Comparison of ENCODE assay signal across 18 cellular contexts in the genomic region with DNA sequence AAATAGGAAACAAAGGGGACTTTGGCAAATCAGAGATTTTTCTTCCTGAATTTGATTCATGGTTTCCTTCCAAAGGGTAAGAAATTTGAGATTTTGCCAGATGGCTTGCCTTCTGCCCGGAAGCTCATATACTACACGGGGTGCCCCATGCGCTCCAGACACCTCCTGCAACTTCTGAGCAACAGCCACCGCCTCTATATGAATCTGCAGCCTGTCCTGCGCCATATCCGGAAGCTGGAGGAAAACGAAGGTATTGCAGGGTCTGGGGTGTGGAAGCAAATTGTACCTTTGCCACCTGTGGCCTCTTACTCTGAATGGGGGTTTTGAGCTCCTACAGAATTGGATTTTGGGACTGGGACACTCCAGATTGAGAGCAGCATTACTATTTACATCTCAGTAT.
DNase-seq lines count a peak whose midpoint lies in the region; ATAC-seq and TF ChIP-seq lines count a peak whose summit lies in the region.
"Had no signal": no experiment of that assay in that cellular context is flagged by ENCODE, and none has a peak within 500 bp of the region (broad histone marks: within the 10 kb centered on the region; RNA-seq: fewer than 3 reads in every experiment).

No MANE protein-coding gene starts in this region.

- TF ChIP-seq CTCF in IMR-90 (conservative IDR thresholded peaks at IDR 0.05; ENCODE audit: low read depth, low read length) (no peak), sigmoid colon (IDR thresholded peaks at IDR 0.05) (no peak)

- H2AFZ ChIP-seq in IMR-90 (replicated peaks; ENCODE audit: low read length, poor library complexity) (no peak overlapping the region), trophoblast cell (ENCODE audit: insufficient read depth, low read length, poor library complexity) (no peak overlapping the region)

- H2BK120ac ChIP-seq in IMR-90 (ENCODE audit: low read depth, low read length) = no peak overlapping the region
- H2BK120ac ChIP-seq in trophoblast cell (ENCODE audit: insufficient read depth, low read length, poor library complexity) = peak overlapping the region; percentile 1

- in situ Hi-C loops in IMR-90 (cut with MboI; ENCODE audit: low sequenced_read_pairs) = no loop called here

- H3K56ac ChIP-seq in IMR-90 (ENCODE audit: extremely low read depth, insufficient read depth, low read length) = no peak overlapping the region

- H3K27ac ChIP-seq in IMR-90 (ENCODE audit: insufficient read depth, low read length) = no peak overlapping the region
- H3K27ac ChIP-seq in trophoblast cell (ENCODE audit: low read depth, low read length) = no peak overlapping the region
- H3K27ac ChIP-seq in sigmoid colon = no peak overlapping the region
- H3K27ac ChIP-seq: C4-2B, KMS-11 had no signal

- POLR2A ChIA-PET in IMR-90 (lab: Charles Lee; ENCODE audit: unreplicated experiment) = no interaction called here

- H3K18ac ChIP-seq in IMR-90 (ENCODE audit: low read depth, low read length) (no peak overlapping the region), trophoblast cell (ENCODE audit: low read length) (peak overlapping the region; percentile 78)

- H4K91ac ChIP-seq in IMR-90 (ENCODE audit: insufficient read depth, low read depth, low read length) = no peak overlapping the region
- H4K91ac ChIP-seq in trophoblast cell (ENCODE audit: low read depth, low read length) = no peak overlapping the region

- H3K4ac ChIP-seq in IMR-90 (ENCODE audit: low read depth, low read length) = no peak overlapping the region
- no peak overlapping the region for H3K4ac ChIP-seq in trophoblast cell (ENCODE audit: low read depth, low read length)

- no peak for TF ChIP-seq EP300 in sigmoid colon (IDR thresholded peaks at IDR 0.05)

- TF ChIP-seq POLR2A in IMR-90 (IDR thresholded peaks at IDR 0.05; ENCODE audit: low read depth, low read length) (no peak), sigmoid colon (IDR thresholded peaks at IDR 0.05) (no peak)

- H4K8ac ChIP-seq in IMR-90 (ENCODE audit: low read depth in 2 of 2, low read length in 2 of 2) = no peak overlapping the region
- peak overlapping the region; percentile 38 for H4K8ac ChIP-seq in trophoblast cell (ENCODE audit: low read depth, low read length)

- H2BK5ac ChIP-seq in IMR-90 (ENCODE audit: low read depth, low read length, poor library complexity, severe bottlenecking) (no peak overlapping the region), trophoblast cell (ENCODE audit: low read depth, low read length, poor library complexity) (peak overlapping the region; percentile 56)

- peaks cover 20% of the 10 kb centered on the region; the same call in 1 of the 2 replicates for H4K20me1 ChIP-seq in IMR-90 (ENCODE audit: insufficient read depth, low read length)

- H3K4me2 ChIP-seq in IMR-90 (ENCODE audit: low read depth, low read length) = no peak overlapping the region
- H3K4me2 ChIP-seq in trophoblast cell (ENCODE audit: low read length) = no peak overlapping the region
- H3K4me2 ChIP-seq: KMS-11 had no signal

- H4K12ac ChIP-seq in trophoblast cell (ENCODE audit: low read depth, low read length) = peak overlapping the region; percentile 54

- no peak for TF ChIP-seq RAD21 in IMR-90 (IDR thresholded peaks at IDR 0.05; ENCODE audit: low read length)

- peak overlapping the region; percentile 35; the same call in 1 of the 2 replicates for H3K23ac ChIP-seq in IMR-90 (ENCODE audit: low read depth, low read length)
- no peak overlapping the region for H3K23ac ChIP-seq in trophoblast cell (ENCODE audit: low read length)

- H2BK20ac ChIP-seq in IMR-90 (ENCODE audit: low read depth, low read length) = no peak overlapping the region

- H4K5ac ChIP-seq in IMR-90 (ENCODE audit: low read depth, low read length) = no peak overlapping the region

- H3K4me1 ChIP-seq in IMR-90 (ENCODE audit: control insufficient read depth, insufficient read depth, low read length) (peaks cover 3% of the 10 kb centered on the region), trophoblast cell (ENCODE audit: control insufficient read depth in 1 of 2, insufficient read depth in 2 of 2, low read length in 2 of 2) (no peaks in the 10 kb centered on the region), sigmoid colon (no peaks in the 10 kb centered on the region)

- no peak overlapping the region for H3K9ac ChIP-seq in IMR-90 (ENCODE audit: low read depth, low read length)
- no peak overlapping the region for H3K9ac ChIP-seq in trophoblast cell (ENCODE audit: low read length)
- H3K9ac ChIP-seq: KMS-11 had no signal

- peaks cover 29 to 68% of the 10 kb centered on the region in 2 experiments for H3K79me1 ChIP-seq in IMR-90 (ENCODE audit: low read depth in 1 of 2, low read length in 2 of 2)
- H3K79me1 ChIP-seq in trophoblast cell (ENCODE audit: low read length) = no peaks in the 10 kb centered on the region

- H3K4me3 ChIP-seq in IMR-90 (ENCODE audit: insufficient read depth, low read depth, low read length) = no peak overlapping the region
- H3K4me3 ChIP-seq in trophoblast cell (ENCODE audit: low read depth, low read length) = no peak overlapping the region
- no peak overlapping the region for H3K4me3 ChIP-seq in sigmoid colon

- H2AK9ac ChIP-seq in IMR-90 (replicated peaks; ENCODE audit: low read depth, low read length, poor library complexity) = no peak overlapping the region

- no peaks in the 10 kb centered on the region for H3K79me2 ChIP-seq in trophoblast cell (ENCODE audit: control insufficient read depth, insufficient read depth, low read length, poor library complexity)

- H3K9me1 ChIP-seq in IMR-90 (ENCODE audit: insufficient read depth, low read length) = no peaks in the 10 kb centered on the region; the same call in 1 of the 2 replicates

- no TSS peak for BruUV-seq in IMR-90 (replicated peaks; lab: Mats Ljungman, UMichigan)

- no peak overlapping the region for H2BK15ac ChIP-seq in IMR-90 (ENCODE audit: low read depth, low read length)

- no peak for DNase-seq in IMR-90
- peak; percentile 0 for DNase-seq in OCI-M1 (lab: John Stamatoyannopoulos, UW)
- DNase-seq in left colon = no peak
- no peak for DNase-seq in trophoblast cell
- DNase-seq in sigmoid colon = no peak
- DNase-seq: ACHN, AML-193, GDM1, MV-4-11, NCI-H187 treated with DMSO at 0.1 percent for 48 hours, RPMI8226, SIG-M5, T-cell had no signal

- ATAC-seq in IMR-90 (ENCODE audit: low read depth) (no peak), left colon (peak; percentile 69), GM18868 (IDR thresholded peaks at IDR 0.05; ENCODE audit: unreplicated experiment) (no peak), HG03439 (IDR thresholded peaks at IDR 0.05; ENCODE audit: unreplicated experiment) (no peak)
- ATAC-seq: SK-N-SH treated with all-trans-retinoic acid at 6 μM for 48 hours, T-cell had no signal

- no peaks in the 10 kb centered on the region for H3K9me3 ChIP-seq in IMR-90 (ENCODE audit: control insufficient read depth, insufficient read depth, low read length)
- no peaks in the 10 kb centered on the region for H3K9me3 ChIP-seq in trophoblast cell (ENCODE audit: insufficient read depth, low read depth, low read length)
- no peaks in the 10 kb centered on the region for H3K9me3 ChIP-seq in sigmoid colon

- no peaks in the 10 kb centered on the region for H3K27me3 ChIP-seq in IMR-90 (ENCODE audit: control insufficient read depth, insufficient read depth, low read length)
- no peaks in the 10 kb centered on the region for H3K27me3 ChIP-seq in trophoblast cell (ENCODE audit: insufficient read depth, low read length)
- no peaks in the 10 kb centered on the region for H3K27me3 ChIP-seq in sigmoid colon

- no peak overlapping the region for H2AK5ac ChIP-seq in IMR-90 (ENCODE audit: low read depth, low read length)
- H2AK5ac ChIP-seq in trophoblast cell (ENCODE audit: low read length) = no peak overlapping the region

- CTCF ChIA-PET in IMR-90 (lab: Yijun Ruan, JAX) = no interaction called here

- intact Hi-C loops in IMR-90 (cut with micrococcal nuclease) (no loop called here), left colon (cut with DNase I, micrococcal nuclease) (no loop called here), sigmoid colon (cut with DNase I) (no loop called here)

- dilution Hi-C loops in IMR-90 (cut with HindIII; ENCODE audit: low sequenced_read_pairs, unreplicated experiment) = no loop called here

- no peak overlapping the region for H3K14ac ChIP-seq in IMR-90 (replicated peaks; ENCODE audit: low read depth, low read length)
- H3K14ac ChIP-seq in trophoblast cell (ENCODE audit: low read length) = no peak overlapping the region

- no CpG with 5 or more reads among the region's 7 CpGs for WGBS in IMR-90 (ENCODE audit: extremely low coverage in 2 of 2, insufficient read length in 1 of 2), 2 experiments
- no CpG with 5 or more reads among the region's 7 CpGs for WGBS in trophoblast cell (ENCODE audit: extremely low coverage, insufficient coverage, insufficient read length)
- WGBS in sigmoid colon, 2 donors = 60 to 72% methylated on average over 7 of the region's 7 CpGs

- peak overlapping the region; percentile 31 for H2BK12ac ChIP-seq in trophoblast cell (ENCODE audit: low read length)

- H3K36me3 ChIP-seq in IMR-90 (ENCODE audit: control insufficient read depth, insufficient read depth, low read length) (peaks cover 42% of the 10 kb centered on the region), trophoblast cell (ENCODE audit: control insufficient read depth in 1 of 2, insufficient read depth in 2 of 2, low read length in 2 of 2) (peaks cover 17 to 38% of the 10 kb centered on the region in 2 experiments), sigmoid colon (peaks cover 4 to 61% (median 21%) of the 10 kb centered on the region in 4 donors)

TF ChIP-seq in IMR-90, 13 proteins besides CTCF, POLR2A, EP300 and RAD21 (continues in another document):
- TF ChIP-seq SMC3 (IDR thresholded peaks at IDR 0.05; ENCODE audit: low read depth, low read length) (no peak), CEBPB (IDR thresholded peaks at IDR 0.05; ENCODE audit: low read depth, low read length) (no peak), NFE2L2 (IDR thresholded peaks at IDR 0.05; ENCODE audit: low read depth, low read length) (no peak), MAFK (IDR thresholded peaks at IDR 0.05; ENCODE audit: low read depth, low read length) (no peak), FOS (IDR thresholded peaks at IDR 0.05; ENCODE audit: low read depth, low read length) (no peak), MAZ (IDR thresholded peaks at IDR 0.05; ENCODE audit: borderline replicate concordance, low read depth, low read length) (no peak), CHD1 (IDR thresholded peaks at IDR 0.05; ENCODE audit: low read depth, low read length) (no peak), MXI1 (IDR thresholded peaks at IDR 0.05; ENCODE audit: borderline replicate concordance, low read depth, low read length) (no peak)
- TF ChIP-seq, protein P1, sequence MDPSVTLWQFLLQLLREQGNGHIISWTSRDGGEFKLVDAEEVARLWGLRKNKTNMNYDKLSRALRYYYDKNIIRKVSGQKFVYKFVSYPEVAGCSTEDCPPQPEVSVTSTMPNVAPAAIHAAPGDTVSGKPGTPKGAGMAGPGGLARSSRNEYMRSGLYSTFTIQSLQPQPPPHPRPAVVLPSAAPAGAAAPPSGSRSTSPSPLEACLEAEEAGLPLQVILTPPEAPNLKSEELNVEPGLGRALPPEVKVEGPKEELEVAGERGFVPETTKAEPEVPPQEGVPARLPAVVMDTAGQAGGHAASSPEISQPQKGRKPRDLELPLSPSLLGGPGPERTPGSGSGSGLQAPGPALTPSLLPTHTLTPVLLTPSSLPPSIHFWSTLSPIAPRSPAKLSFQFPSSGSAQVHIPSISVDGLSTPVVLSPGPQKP (IDR thresholded peaks at IDR 0.05; ENCODE audit: borderline replicate concordance, low read depth, low read length) = no peak
